2 cellular contexts compared by ENCODE assay signal in genomic region chr16:28820546-28820945, GRCh38. TPM values are rescaled to one million over a fixed set of nuclear protein-coding genes. Genes with fewer than 3 reads are reported as not detected.
"Had no signal": no experiment of that assay in that cellular context is flagged by ENCODE, and none has a peak within 500 bp of the region (broad histone marks: within the 10 kb centered on the region; RNA-seq: fewer than 3 reads in every experiment).

No MANE protein-coding gene starts in this region.

RNA-seq across cellular contexts. Expression of gene ATP2A1, which starts 57.7 kb away (rescaled TPM):
- total RNA-seq: dermis blood vessel endothelial cell, SK-MEL-5 had no signal
